Comparison of ENCODE assay signal across 10 cellular contexts in the genomic region with DNA sequence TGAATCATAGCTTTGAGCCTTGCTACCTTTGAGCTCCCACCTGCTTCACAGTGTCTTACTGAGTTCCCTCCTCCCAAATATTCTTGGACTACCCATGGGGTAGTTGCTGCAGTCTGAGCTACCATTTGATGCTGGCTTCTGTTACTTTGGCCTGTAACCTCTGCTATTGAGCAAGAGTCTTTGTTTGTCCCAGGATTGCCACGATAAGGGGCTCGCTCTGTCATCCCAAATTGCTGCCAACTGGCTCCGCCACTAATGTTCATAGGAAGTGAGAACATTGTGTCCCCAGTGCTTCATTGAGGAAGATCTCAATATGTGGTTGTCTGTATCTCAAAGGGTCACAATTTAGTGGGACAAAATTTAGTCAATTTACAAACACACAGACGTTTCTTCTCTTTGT.
"Had no signal": no experiment of that assay in that cellular context is flagged by ENCODE, and none has a peak within 500 bp of the region (broad histone marks: within the 10 kb centered on the region; RNA-seq: fewer than 3 reads in every experiment).

No MANE protein-coding gene starts in this region.

- H3K27ac ChIP-seq: neutrophil, stomach had no signal

- H3K4me1 ChIP-seq: stomach had no signal

- ATAC-seq: activated CD4-positive, alpha-beta T cell treated with anti-CD3 and anti-CD28 coated beads for 36 hours; esophagus mucosa; naive thymus-derived CD4-positive, alpha-beta T cell had no signal

- H3K27me3 ChIP-seq: stomach had no signal

- H3K9me3 ChIP-seq: neutrophil, stomach had no signal

- H3K36me3 ChIP-seq: neutrophil, stomach had no signal

- DNase-seq: activated CD4-positive, alpha-beta memory T cell treated with anti-CD3 and anti-CD28 coated beads for 36 hours; activated CD4-positive, alpha-beta T cell treated with anti-CD3 and anti-CD28 coated beads for 36 hours; activated naive CD4-positive, alpha-beta T cell treated with anti-CD3 and anti-CD28 coated beads, Interleukin-2, amount 50 U/mL, for 16 hours; activated T-cell treated with anti-CD3 and anti-CD28 coated beads, Interleukin-2, amount 50 U/mL, for 24 hours; caudate nucleus; naive thymus-derived CD4-positive, alpha-beta T cell; stimulated activated CD4-positive, alpha-beta T cell treated with anti-CD3 and anti-CD28 coated beads, Interleukin-1b, Interleukin-23, amount 100 ng/mL, for 48 hours; stomach had no signal

- H3K4me3 ChIP-seq: stomach had no signal
